26 cellular contexts compared by ENCODE assay signal in genomic region chr6:147936703-147937102, GRCh38.
"Had no signal": no experiment of that assay in that cellular context is flagged by ENCODE, and none has a peak within 500 bp of the region (broad histone marks: within the 10 kb centered on the region; RNA-seq: fewer than 3 reads in every experiment).

No MANE protein-coding gene starts in this region.

- H3K4me3 ChIP-seq: esophagus muscularis mucosa, heart right ventricle, lower lobe of right lung, ovary, psoas muscle, thoracic aorta, tibial nerve, upper lobe of left lung had no signal

- FAIRE-seq: small intestine, urothelium cell line had no signal

- H3K4me1 ChIP-seq: esophagus muscularis mucosa, heart right ventricle, lower lobe of right lung, psoas muscle, tibial nerve, upper lobe of left lung had no signal

- H3K36me3 ChIP-seq: esophagus muscularis mucosa, heart right ventricle, lower lobe of right lung, ovary, thoracic aorta, tibial nerve, upper lobe of left lung had no signal

- ATAC-seq: effector memory CD8-positive, alpha-beta T cell; heart right ventricle; left ventricle myocardium superior; lower lobe of right lung; natural killer cell; psoas muscle; right cardiac atrium; stimulated activated naive B cell treated with anti-CD40 and anti-IgM and Interleukin-4, amounts not matched to agents 10 μg/mL and 1 μg/mL and 100 μg/mL, for 72 hours had no signal

- H3K9me3 ChIP-seq: esophagus muscularis mucosa, heart right ventricle, lower lobe of right lung, ovary, psoas muscle, thoracic aorta, tibial nerve, upper lobe of left lung had no signal

- H3K27ac ChIP-seq: esophagus muscularis mucosa, heart right ventricle, lower lobe of right lung, ovary, psoas muscle, thoracic aorta, tibial nerve, upper lobe of left lung had no signal

- H3K27me3 ChIP-seq: esophagus muscularis mucosa, heart right ventricle, ovary, tibial nerve, upper lobe of left lung had no signal

- DNase-seq: cortex of kidney; effector memory CD8-positive, alpha-beta T cell; foreskin melanocyte; glutamatergic neuron; heart right ventricle; hypothalamus; immature natural killer cell; islet precursor cell; kidney glomerular epithelial cell; left ventricle myocardium superior; lower lobe of right lung; natural killer cell; occipital lobe; ovary; posterior cingulate gyrus; psoas muscle; right cardiac atrium; small intestine; stimulated activated CD4-positive, alpha-beta T cell treated with anti-CD3 and anti-CD28 coated beads, Interleukin-15, amount 100 ng/mL, for 24 hours; stimulated activated CD4-positive, alpha-beta T cell treated with anti-CD3 and anti-CD28 coated beads, Interleukin-2, amount 100 ng/mL, for 48 hours; stimulated activated naive B cell treated with anti-CD40 and anti-IgM and Interleukin-4, amounts not matched to agents 10 μg/mL and 1 μg/mL and 100 μg/mL, for 72 hours; upper lobe of left lung had no signal
